9 cellular contexts compared by ENCODE assay signal in the genomic region with DNA sequence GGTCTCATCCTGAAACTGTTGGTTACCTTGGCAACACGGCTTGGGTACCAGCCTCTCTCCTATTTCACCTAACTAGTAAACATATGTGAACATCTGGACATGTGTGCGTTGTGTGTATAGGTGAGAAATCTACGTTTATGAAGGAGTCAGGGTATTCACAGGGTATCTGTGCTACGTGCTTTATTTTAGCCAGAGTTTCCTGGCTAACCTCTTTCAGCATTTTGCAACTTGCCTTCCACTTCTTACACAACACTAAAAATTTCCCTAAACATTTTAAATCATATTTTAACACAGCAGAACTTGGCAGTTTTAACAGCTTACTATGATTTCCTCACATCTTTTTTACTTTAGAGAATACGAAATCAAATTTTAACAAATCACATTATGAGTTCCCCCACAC.
"Had no signal": no experiment of that assay in that cellular context is flagged by ENCODE, and none has a peak within 500 bp of the region (broad histone marks: within the 10 kb centered on the region; RNA-seq: fewer than 3 reads in every experiment).

No MANE protein-coding gene starts in this region.

- ATAC-seq: HCT116, K562 had no signal

- H3K4me3 ChIP-seq: GM23248, HAP-1, K562 had no signal

- H3K27ac ChIP-seq: GM23248, KMS-11 had no signal

- DNase-seq: GM23248, GOT3, H7, HFFc6, IMR-90 had no signal

- H3K36me3 ChIP-seq: HAP-1 had no signal

- H3K4me1 ChIP-seq: HAP-1 had no signal

- H3K9me3 ChIP-seq: HAP-1 had no signal
